In the genomic region with DNA sequence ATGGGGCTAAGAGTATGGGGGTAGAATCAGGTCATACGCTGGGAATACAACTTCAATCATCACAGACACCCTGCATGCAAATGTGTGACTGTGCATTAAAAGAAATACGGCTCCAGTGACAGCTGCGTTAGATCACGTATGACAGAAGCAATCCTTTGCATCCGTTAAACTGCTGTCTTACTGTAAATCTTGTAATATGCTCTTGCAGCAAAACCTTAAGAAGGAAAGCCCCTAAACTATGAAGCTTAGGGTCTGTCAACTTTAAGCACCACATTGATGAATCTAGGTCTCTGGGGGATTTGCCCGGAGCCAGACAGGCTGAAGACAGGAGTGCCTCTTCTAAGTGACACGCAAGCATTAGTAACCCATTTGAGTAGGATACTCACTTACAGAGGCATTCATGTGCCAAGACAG, we compare ENCODE assay signal across 13 cellular contexts.
DNase-seq lines count a peak whose midpoint lies in the region; ATAC-seq and TF ChIP-seq lines count a peak whose summit lies in the region.
"Had no signal": no experiment of that assay in that cellular context is flagged by ENCODE, and none has a peak within 500 bp of the region (broad histone marks: within the 10 kb centered on the region; RNA-seq: fewer than 3 reads in every experiment).

No MANE protein-coding gene starts in this region.

- ATAC-seq in Panc1 (no peak), foreskin keratinocyte (peak; percentile 10)
- ATAC-seq in activated CD4-positive, alpha-beta T cell treated with anti-CD3 and anti-CD28 coated beads for 36 hours, result no peak

- H3K27ac ChIP-seq in Panc1 (ENCODE audit: low read length), result no peak overlapping the region
- no peak overlapping the region for H3K27ac ChIP-seq in foreskin keratinocyte
- H3K27ac ChIP-seq in spleen, result peak overlapping the region in 7 of 8 donors; percentile 16 to 89 (median 69)
- H3K27ac ChIP-seq: tibial artery had no signal

- H3K9me3 ChIP-seq in Panc1 (ENCODE audit: control insufficient read depth, insufficient read depth, low read depth, low read length) (no peaks in the 10 kb centered on the region), spleen (no peaks in the 10 kb centered on the region)
- H3K9me3 ChIP-seq: tibial artery had no signal

- H3K4me1 Mint-ChIP-seq in T-helper 2 cell treated with Interferon-gamma antibody and Interleukin-4, amounts not matched to agents 5 μg/mL and 100 μg/mL, for 36 hours (ENCODE audit: low read depth), result peaks cover 20% of the 10 kb centered on the region
- H3K4me1 Mint-ChIP-seq in activated CD4-positive, alpha-beta T cell treated with anti-CD3 and anti-CD28 coated beads for 36 hours, result peaks cover 17% of the 10 kb centered on the region

- H3K27me3 Mint-ChIP-seq in T-helper 2 cell treated with Interferon-gamma antibody and Interleukin-4, amounts not matched to agents 5 μg/mL and 100 μg/mL, for 36 hours (ENCODE audit: low read depth), result no peaks in the 10 kb centered on the region
- H3K27me3 Mint-ChIP-seq in activated CD4-positive, alpha-beta T cell treated with anti-CD3 and anti-CD28 coated beads for 36 hours, result no peaks in the 10 kb centered on the region
- H3K27me3 Mint-ChIP-seq: dendritic cell treated with granulocyte-macrophage colony-stimulating factor and Interleukin-4, amounts not matched to agents 40 ng/mL and 50 ng/mL, for 4 days had no signal

- POLR2A ChIA-PET in Panc1 (lab: Charles Lee), result interaction anchor here (0.6 kb wide), 1 partner anchor 41 kb away, joined by 7 read pairs; no protein-coding TSS in a partner anchor
- POLR2A ChIA-PET in activated CD4-positive, alpha-beta T cell treated with anti-CD3 and anti-CD28 coated beads for 36 hours (lab: Charles Lee), result no interaction called here

- intact Hi-C loops in Panc1 (cut with micrococcal nuclease; ENCODE audit: unreplicated experiment), result no loop called here
- intact Hi-C loops in spleen (cut with DNase I; ENCODE audit: low total_unique reads), result no loop called here
- intact Hi-C loops in activated CD4-positive, alpha-beta T cell treated with anti-CD3 and anti-CD28 coated beads for 36 hours (cut with DNase I, micrococcal nuclease), result no loop called here

- CTCF ChIA-PET in Panc1 (lab: Charles Lee), result no interaction called here
- CTCF ChIA-PET in activated CD4-positive, alpha-beta T cell treated with anti-CD3 and anti-CD28 coated beads for 36 hours (lab: Charles Lee), result interaction anchor here (1.5 kb wide), 1 partner anchor 66 kb away, joined by 6 read pairs; no protein-coding TSS in a partner anchor

- in situ Hi-C loops in Panc1 (cut with HindIII; ENCODE audit: low pct_unique_long_range_greater_than_20kb, low sequenced_read_pairs), result no loop called here

- H3K36me3 Mint-ChIP-seq in T-helper 2 cell treated with Interferon-gamma antibody and Interleukin-4, amounts not matched to agents 5 μg/mL and 100 μg/mL, for 36 hours (ENCODE audit: low read depth), result peaks cover 65% of the 10 kb centered on the region
- H3K36me3 Mint-ChIP-seq in activated CD4-positive, alpha-beta T cell treated with anti-CD3 and anti-CD28 coated beads for 36 hours (ENCODE audit: low read depth), result peaks cover 45% of the 10 kb centered on the region

- H3K9me3 Mint-ChIP-seq in T-helper 2 cell treated with Interferon-gamma antibody and Interleukin-4, amounts not matched to agents 5 μg/mL and 100 μg/mL, for 36 hours, result no peaks in the 10 kb centered on the region
- H3K9me3 Mint-ChIP-seq in activated CD4-positive, alpha-beta T cell treated with anti-CD3 and anti-CD28 coated beads for 36 hours (ENCODE audit: low read depth), result no peaks in the 10 kb centered on the region
- H3K9me3 Mint-ChIP-seq: dendritic cell treated with granulocyte-macrophage colony-stimulating factor and Interleukin-4, amounts not matched to agents 40 ng/mL and 50 ng/mL, for 4 days had no signal

- BruUV-seq in Panc1 (replicated peaks; lab: Mats Ljungman, UMichigan), result TSS peak; percentile 31

- no peak for TF ChIP-seq CTCF in Panc1 (IDR thresholded peaks at IDR 0.05)
- TF ChIP-seq CTCF in foreskin keratinocyte (conservative IDR thresholded peaks at IDR 0.05), result no peak
- no peak for TF ChIP-seq CTCF in spleen (IDR thresholded peaks at IDR 0.05 in 8 of 11, conservative IDR thresholded peaks at IDR 0.05 in 3 of 11)

- peaks cover 36% of the 10 kb centered on the region for H3K36me3 ChIP-seq in Panc1 (ENCODE audit: control insufficient read depth, insufficient read depth, low read length)
- peaks cover 0 to 96% (median 33%) of the 10 kb centered on the region in 6 donors for H3K36me3 ChIP-seq in spleen

- no peak for DNase-seq in T-helper 2 cell treated with Interferon-gamma antibody and Interleukin-4, amounts not matched to agents 5 μg/mL and 100 μg/mL, for 36 hours (ENCODE audit: low spot score)
- DNase-seq in T-helper 2 cell, result no peak
- no peak for DNase-seq in Panc1 (ENCODE audit: low read depth, low spot score)
- DNase-seq in foreskin keratinocyte, result peak in 1 of 2 donors; percentile 5
- no peak for DNase-seq in spleen
- DNase-seq in DMS 273 treated with DMSO at 0.1 percent for 48 hours (lab: John Stamatoyannopoulos, UW), result no peak
- DNase-seq in activated CD4-positive, alpha-beta T cell treated with anti-CD3 and anti-CD28 coated beads for 36 hours, result no peak
- no peak for DNase-seq in erythroblast (lab: John Stamatoyannopoulos, UW)
- DNase-seq: DMS79, GOT3, MM.1S, tibial artery had no signal

- no peak for TF ChIP-seq POLR2A in spleen (IDR thresholded peaks at IDR 0.05)
- TF ChIP-seq POLR2A in erythroblast (IDR thresholded peaks at IDR 0.05; ENCODE audit: low read length), result no peak

- H3K4me3 ChIP-seq in Panc1 (ENCODE audit: low read depth in 2 of 2, low read length in 2 of 2) (no peak overlapping the region), spleen (no peak overlapping the region)
- H3K4me3 ChIP-seq: tibial artery had no signal

- H3K27me3 ChIP-seq in Panc1 (ENCODE audit: control insufficient read depth, insufficient read depth, low read length) (no peaks in the 10 kb centered on the region), foreskin keratinocyte (no peaks in the 10 kb centered on the region), spleen (replicated peaks in 1 of 7) (no peaks in the 10 kb centered on the region)
- H3K27me3 ChIP-seq: tibial artery had no signal

- no peak overlapping the region for H3K4me3 Mint-ChIP-seq in T-helper 2 cell treated with Interferon-gamma antibody and Interleukin-4, amounts not matched to agents 5 μg/mL and 100 μg/mL, for 36 hours
- no peak overlapping the region for H3K4me3 Mint-ChIP-seq in activated CD4-positive, alpha-beta T cell treated with anti-CD3 and anti-CD28 coated beads for 36 hours
- H3K4me3 Mint-ChIP-seq: dendritic cell treated with granulocyte-macrophage colony-stimulating factor and Interleukin-4, amounts not matched to agents 40 ng/mL and 50 ng/mL, for 4 days had no signal

- H3K4me1 ChIP-seq in Panc1 (ENCODE audit: control insufficient read depth, insufficient read depth, low read length) (peaks cover 2% of the 10 kb centered on the region; the same call in 1 of the 2 replicates), foreskin keratinocyte (peaks cover 9% of the 10 kb centered on the region), spleen (peaks cover 47 to 88% (median 65%) of the 10 kb centered on the region in 6 donors)

- WGBS in spleen, 5 donors, result 78 to 91% (median 83%) methylated on average over 7 of the region's 7 CpGs

- H3K27ac Mint-ChIP-seq in T-helper 2 cell treated with Interferon-gamma antibody and Interleukin-4, amounts not matched to agents 5 μg/mL and 100 μg/mL, for 36 hours, result peak overlapping the region; percentile 61
- H3K27ac Mint-ChIP-seq in activated CD4-positive, alpha-beta T cell treated with anti-CD3 and anti-CD28 coated beads for 36 hours, result no peak overlapping the region
- H3K27ac Mint-ChIP-seq: dendritic cell treated with granulocyte-macrophage colony-stimulating factor and Interleukin-4, amounts not matched to agents 40 ng/mL and 50 ng/mL, for 4 days had no signal

Comparison
In these comparisons a context has a peak if more than half of its experiments do, and no peak if none do; other contexts are left out.
1. H3K27ac ChIP-seq: peak in spleen (7 of 8); none in Panc1 (single experiment) and foreskin keratinocyte (single experiment).